8 cellular contexts compared by ENCODE assay signal in genomic region chr18:11733031-11733430, GRCh38. TPM values are rescaled to one million over a fixed set of nuclear protein-coding genes. Genes with fewer than 3 reads are reported as not detected.
A peak's percentile ranks its signal among the peaks of the same experiment; 100 is the strongest.
DNase-seq lines count a peak whose midpoint lies in the region; ATAC-seq and TF ChIP-seq lines count a peak whose summit lies in the region.

No MANE protein-coding gene starts in this region.

- peak overlapping the region; percentile 67 for H2AFZ ChIP-seq in PC-3 (ENCODE audit: low read length)

- H3K27ac ChIP-seq in PC-3 (ENCODE audit: low read length), result no peak overlapping the region

- no peak overlapping the region for H3K4me3 Mint-ChIP-seq in activated T-helper 1 cell treated with anti-CD3 and anti-CD28 coated beads, Interleukin-12 subunit alpha, Interleukin-12 subunit beta, Interleukin-2, Interleukin-4 antibody, amounts not matched to agents 30 ng/mL and 10 ng/mL and 1 ng/mL, durations not matched to agents 14 hours and 24 hours and 36 hours

- H3K79me2 ChIP-seq in PC-3 (ENCODE audit: low read length), result no peaks in the 10 kb centered on the region

- H3K9me3 Mint-ChIP-seq in activated T-helper 1 cell treated with anti-CD3 and anti-CD28 coated beads, Interleukin-12 subunit alpha, Interleukin-12 subunit beta, Interleukin-2, Interleukin-4 antibody, amounts not matched to agents 30 ng/mL and 10 ng/mL and 1 ng/mL, durations not matched to agents 14 hours and 24 hours and 36 hours, result no peaks in the 10 kb centered on the region

- peak overlapping the region; percentile 82 for H3K4me2 ChIP-seq in PC-3 (ENCODE audit: low read length)

- no peaks in the 10 kb centered on the region for H3K4me1 Mint-ChIP-seq in activated T-helper 1 cell treated with anti-CD3 and anti-CD28 coated beads, Interleukin-12 subunit alpha, Interleukin-12 subunit beta, Interleukin-2, Interleukin-4 antibody, amounts not matched to agents 30 ng/mL and 10 ng/mL and 1 ng/mL, durations not matched to agents 14 hours and 24 hours and 36 hours (ENCODE audit: low read depth)

- H3K9ac ChIP-seq in PC-3 (ENCODE audit: low read length), result 0 out of 2 replicates have a peak overlapping the region, but pooled peaks have one; percentile 7

- no peaks in the 10 kb centered on the region for H3K9me3 ChIP-seq in PC-3 (ENCODE audit: low read length)

- POLR2A ChIA-PET in PC-3 (lab: Charles Lee; ENCODE audit: unreplicated experiment), result no interaction called here

- TF ChIP-seq CTCF in GM10266 (IDR thresholded peaks at IDR 0.05; ENCODE audit: control insufficient read depth, insufficient read depth, low read depth, missing control alignments), result peak; percentile 82
- peak; percentile 96 for TF ChIP-seq CTCF in PC-3 (conservative IDR thresholded peaks at IDR 0.05; ENCODE audit: low read depth, low read length)
- peak; percentile 91 for TF ChIP-seq CTCF in fibroblast of the aortic adventitia (IDR thresholded peaks at IDR 0.05; ENCODE audit: insufficient read depth, low read length)

- H3K4me3 ChIP-seq in PC-3 (ENCODE audit: low read length), result peak overlapping the region; percentile 58
- peak overlapping the region; percentile 49 for H3K4me3 ChIP-seq in fibroblast of the aortic adventitia (ENCODE audit: low read depth, low read length)

- H4K20me1 ChIP-seq in PC-3 (ENCODE audit: low read length), result no peaks in the 10 kb centered on the region

- peaks cover 9% of the 10 kb centered on the region; the same call in 1 of the 2 replicates for H3K4me1 ChIP-seq in PC-3 (ENCODE audit: insufficient read depth, low read length)

- intact Hi-C loops in PC-3 (cut with micrococcal nuclease), result loop anchor here (1.0 to 5.0 kb wide), 5 partner anchors 119 to 306 kb away; partner anchors contain the start of gene CHMP1B
- intact Hi-C loops in activated T-helper 1 cell treated with anti-CD3 and anti-CD28 coated beads, Interleukin-12 subunit alpha, Interleukin-12 subunit beta, Interleukin-2, Interleukin-4 antibody, amounts not matched to agents 30 ng/mL and 10 ng/mL and 1 ng/mL, durations not matched to agents 14 hours and 24 hours and 36 hours (cut with micrococcal nuclease), result loop anchor here (1.0 kb wide), 4 partner anchors 118 to 306 kb away; partner anchors contain the start of gene CHMP1B

- H3F3A ChIP-seq in PC-3 (ENCODE audit: low read length, unreplicated experiment), result no peaks in the 10 kb centered on the region

- CTCF ChIA-PET in PC-3 (lab: Charles Lee), result interaction anchor here (0.6 to 1.0 kb wide), 5 partner anchors 78 to 221 kb away, joined by 3 to 6 read pairs (median 4); no protein-coding TSS in a partner anchor

- no peaks in the 10 kb centered on the region for H3K9me2 ChIP-seq in PC-3 (replicated peaks; ENCODE audit: low read length)

- DNase-seq in GM10266 (ENCODE audit: extremely low spot score) (peak; percentile 73), PC-3 (peak; percentile 85), fibroblast of the aortic adventitia (ENCODE audit: low read depth) (peak; percentile 59), nucleus accumbens (lab: John Stamatoyannopoulos, UW) (peak in 50 of 56 donors; percentile 6 to 86 (median 42)), stromal cell of bone marrow (ENCODE audit: low read depth) (peak; percentile 20)
- DNase-seq in activated T-helper 1 cell treated with anti-CD3 and anti-CD28 coated beads, Interleukin-12 subunit alpha, Interleukin-12 subunit beta, Interleukin-2, Interleukin-4 antibody, amounts not matched to agents 30 ng/mL and 10 ng/mL and 1 ng/mL, durations not matched to agents 14 hours and 24 hours and 36 hours (ENCODE audit: low spot score), result peak; percentile 55

- peak; percentile 60 for ATAC-seq in HG03520 (IDR thresholded peaks at IDR 0.05; ENCODE audit: unreplicated experiment)
- peak; percentile 95 for ATAC-seq in PC-3
- no peak for ATAC-seq in HG02840 (IDR thresholded peaks at IDR 0.05; ENCODE audit: low FRiP score, unreplicated experiment)

- BruUV-seq in PC-3 (replicated peaks; lab: Mats Ljungman, UMichigan), result no TSS peak

- no peaks in the 10 kb centered on the region for H3K36me3 ChIP-seq in PC-3 (ENCODE audit: low read depth, low read length)

- peaks cover 10% of the 10 kb centered on the region for H3K27me3 Mint-ChIP-seq in activated T-helper 1 cell treated with anti-CD3 and anti-CD28 coated beads, Interleukin-12 subunit alpha, Interleukin-12 subunit beta, Interleukin-2, Interleukin-4 antibody, amounts not matched to agents 30 ng/mL and 10 ng/mL and 1 ng/mL, durations not matched to agents 14 hours and 24 hours and 36 hours (ENCODE audit: insufficient read depth)

- H3K27me3 ChIP-seq in PC-3 (ENCODE audit: low read length), result peaks cover 75% of the 10 kb centered on the region

- H3K27ac Mint-ChIP-seq in activated T-helper 1 cell treated with anti-CD3 and anti-CD28 coated beads, Interleukin-12 subunit alpha, Interleukin-12 subunit beta, Interleukin-2, Interleukin-4 antibody, amounts not matched to agents 30 ng/mL and 10 ng/mL and 1 ng/mL, durations not matched to agents 14 hours and 24 hours and 36 hours, result no peak overlapping the region

- no peaks in the 10 kb centered on the region for H3K36me3 Mint-ChIP-seq in activated T-helper 1 cell treated with anti-CD3 and anti-CD28 coated beads, Interleukin-12 subunit alpha, Interleukin-12 subunit beta, Interleukin-2, Interleukin-4 antibody, amounts not matched to agents 30 ng/mL and 10 ng/mL and 1 ng/mL, durations not matched to agents 14 hours and 24 hours and 36 hours (ENCODE audit: low read depth)

RNA-seq across cellular contexts. Expression of gene GNAL, which starts 44.0 kb away (rescaled TPM):
- 0.15 and 0.23 TPM in 2 replicates for total RNA-seq in PC-3 (2014; rRNA removed)
- 0.21 and 0.24 TPM in 2 replicates for total RNA-seq in activated T-helper 1 cell treated with anti-CD3 and anti-CD28 coated beads, Interleukin-12 subunit alpha, Interleukin-12 subunit beta, Interleukin-2, Interleukin-4 antibody, amounts not matched to agents 30 ng/mL and 10 ng/mL and 1 ng/mL, durations not matched to agents 14 hours and 24 hours and 36 hours
- total RNA-seq in fibroblast of the aortic adventitia (ENCODE audit: low replicate concordance), result 0.16 and 0.63 TPM in 2 replicates

Comparison
In these comparisons a context has a peak if more than half of its experiments do, and no peak if none do; other contexts are left out.
1. DNase-seq: peak in every context shown above with its lines; median percentile 85 in PC-3; 73 in GM10266; 59 in fibroblast of the aortic adventitia; 55 in activated T-helper 1 cell treated with anti-CD3 and anti-CD28 coated beads, Interleukin-12 subunit alpha, Interleukin-12 subunit beta, Interleukin-2, Interleukin-4 antibody, amounts not matched to agents 30 ng/mL and 10 ng/mL and 1 ng/mL, durations not matched to agents 14 hours and 24 hours and 36 hours; 42 in nucleus accumbens; 20 in stromal cell of bone marrow.